ENCODE assay signal across 8 cellular contexts in genomic region chr4:112514449-112515277, GRCh38. TPM values are rescaled to one million over a fixed set of nuclear protein-coding genes. Genes with fewer than 3 reads are reported as not detected.
DNase-seq lines count a peak whose midpoint lies in the region; ATAC-seq, FAIRE-seq and TF ChIP-seq lines count a peak whose summit lies in the region.

No MANE protein-coding gene starts in this region.

- H3K36me3 Mint-ChIP-seq in memory B cell = no peaks in the 10 kb centered on the region

- TF ChIP-seq CTCF in ascending aorta (IDR thresholded peaks at IDR 0.05) (no peak), adrenal gland (IDR thresholded peaks at IDR 0.05) (no peak)

- H3K27me3 ChIP-seq in ascending aorta = peaks cover 52% of the 10 kb centered on the region
- H3K27me3 ChIP-seq in small intestine (ENCODE audit: control insufficient read depth in 2 of 2, insufficient read depth in 2 of 2, low read length in 2 of 2) = peaks cover 9 to 48% of the 10 kb centered on the region in 2 donors
- peaks cover 92% of the 10 kb centered on the region for H3K27me3 ChIP-seq in adrenal gland

- H3K36me3 ChIP-seq in ascending aorta = no peaks in the 10 kb centered on the region
- H3K36me3 ChIP-seq in small intestine (ENCODE audit: control insufficient read depth in 2 of 2, insufficient read depth in 2 of 2, low read length in 2 of 2) = no peaks in the 10 kb centered on the region
- H3K36me3 ChIP-seq in adrenal gland (replicated peaks in 1 of 2) = no peaks in the 10 kb centered on the region

- H3K27ac ChIP-seq in ascending aorta (no peak overlapping the region), small intestine (ENCODE audit: low read depth in 1 of 2, low read length in 1 of 2) (no peak overlapping the region), adrenal gland (no peak overlapping the region)

- H3K27ac Mint-ChIP-seq in memory B cell = peak overlapping the region; percentile 45

- H3K4me1 Mint-ChIP-seq in memory B cell = peaks cover 32% of the 10 kb centered on the region

- FAIRE-seq in small intestine (lab: Jason Lieb, UNC) = no peak

- TF ChIP-seq POLR2A in adrenal gland (IDR thresholded peaks at IDR 0.05) = no peak

- peak overlapping the region; percentile 64 for H3K4me3 ChIP-seq in ascending aorta
- H3K4me3 ChIP-seq in small intestine (ENCODE audit: low read depth in 1 of 2, low read length in 2 of 2) = peak overlapping the region in 1 of 2 donors; percentile 31
- H3K4me3 ChIP-seq in adrenal gland = peak overlapping the region in 2 of 4 donors; percentile 26 to 69

- H3K9me3 ChIP-seq in ascending aorta = no peaks in the 10 kb centered on the region
- H3K9me3 ChIP-seq in small intestine (ENCODE audit: control insufficient read depth, low read depth) = no peaks in the 10 kb centered on the region
- H3K9me3 ChIP-seq in adrenal gland (replicated peaks in 1 of 3) = no peaks in the 10 kb centered on the region

- ATAC-seq in GM19438 (IDR thresholded peaks at IDR 0.05; ENCODE audit: low read depth, unreplicated experiment) (peak; percentile 7), HG03565 (IDR thresholded peaks at IDR 0.05; ENCODE audit: unreplicated experiment) (peak; percentile 1), memory B cell (ENCODE audit: low read depth) (no peak)

- intact Hi-C loops in ascending aorta (cut with DNase I) = loop anchor here (5.0 kb wide), 1 partner anchor 282 kb away; the partner anchor contains the start of gene AP1AR
- intact Hi-C loops in adrenal gland (cut with DNase I) = no loop called here

- H3K27me3 Mint-ChIP-seq in memory B cell = peaks cover 46% of the 10 kb centered on the region

- peaks cover 1% of the 10 kb centered on the region for H3K9me3 Mint-ChIP-seq in memory B cell

- DNase-seq in ELF-1 (ENCODE audit: low read depth, low spot score) (peak; percentile 30), ascending aorta (ENCODE audit: low spot score in 2 of 2) (no peak), memory B cell (ENCODE audit: low spot score in 2 of 2) (peak in 1 of 2 donors; percentile 21), small intestine (no peak), medulla oblongata (ENCODE audit: extremely low spot score) (no peak), adrenal gland (no peak)

- WGBS in small intestine, 3 donors = 1 to 3% (median 3%) methylated on average over 50 to 67 of the region's 67 CpGs
- 2 to 4% (median 4%) methylated on average over 15 to 67 of the region's 67 CpGs for WGBS in adrenal gland, 4 donors

- peaks cover 12 to 30% of the 10 kb centered on the region in 2 donors for H3K4me1 ChIP-seq in ascending aorta
- H3K4me1 ChIP-seq in small intestine (ENCODE audit: control insufficient read depth in 2 of 2, insufficient read depth in 1 of 2, low read depth in 1 of 2, low read length in 1 of 2) = peaks cover 8 to 21% of the 10 kb centered on the region in 2 donors
- peaks cover 24 to 33% of the 10 kb centered on the region in 2 donors for H3K4me1 ChIP-seq in adrenal gland (replicated peaks in 1 of 2)

- H3K4me3 Mint-ChIP-seq in memory B cell = peak overlapping the region; percentile 99

RNA-seq across cellular contexts. Expression of gene NEUROG2, which starts 1.3 kb away (rescaled TPM):
- not detected for total RNA-seq in ascending aorta
- polyA plus RNA-seq in small intestine = not detected
- total RNA-seq in adrenal gland = not detected
- polyA plus RNA-seq in adrenal gland = not detected
